10 cellular contexts compared by ENCODE assay signal in the genomic region with DNA sequence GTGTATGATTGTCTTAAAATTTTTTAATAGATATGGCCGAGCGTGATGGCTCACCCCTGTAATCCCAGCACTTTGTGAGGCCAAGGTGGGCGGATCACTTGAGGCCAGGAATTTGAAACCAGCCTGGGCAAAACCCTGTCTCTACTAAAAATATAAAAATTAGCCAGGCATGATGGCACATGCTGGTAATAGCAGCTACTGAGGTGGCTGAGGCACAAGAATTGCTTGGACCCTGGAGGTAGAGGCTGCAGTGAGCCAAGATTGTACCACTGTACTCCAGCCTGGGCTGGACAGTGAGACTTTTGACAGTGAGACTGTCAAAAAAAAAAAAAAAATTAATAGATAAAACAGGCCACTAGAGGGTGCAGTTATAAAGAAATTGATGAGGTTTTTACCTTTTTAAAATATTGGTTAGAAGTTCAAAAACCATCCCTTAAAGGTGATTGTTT. TPM values are rescaled to one million over a fixed set of nuclear protein-coding genes. Genes with fewer than 3 reads are reported as not detected.
DNase-seq lines count a peak whose midpoint lies in the region; ATAC-seq and TF ChIP-seq lines count a peak whose summit lies in the region.
"Had no signal": no experiment of that assay in that cellular context is flagged by ENCODE, and none has a peak within 500 bp of the region (broad histone marks: within the 10 kb centered on the region; RNA-seq: fewer than 3 reads in every experiment).

No MANE protein-coding gene starts in this region.

- peaks cover 12% of the 10 kb centered on the region for H3F3A ChIP-seq in SK-N-SH (replicated peaks; ENCODE audit: insufficient read depth)

- in situ Hi-C loops in ACHN (cut with HindIII; ENCODE audit: low pct_ligation_motif_present, low pct_unique_long_range_greater_than_20kb, low sequenced_read_pairs) = no loop called here

- no peaks in the 10 kb centered on the region for H3K9me3 ChIP-seq in SK-N-SH
- H3K9me3 ChIP-seq: upper lobe of left lung had no signal

- H3K36me3 Mint-ChIP-seq in activated T-helper 2 cell treated with anti-CD3 and anti-CD28 coated beads, Interferon-gamma antibody, Interleukin-2, Interleukin-4, amounts not matched to agents 10 μg/mL and 5 μg/mL and 100 μg/mL, durations not matched to agents 14 hours and 24 hours and 36 hours (ENCODE audit: low read depth) = peaks cover 62% of the 10 kb centered on the region

- CTCF ChIA-PET in SK-N-SH (lab: Yijun Ruan, JAX) = interaction anchor here (0.7 to 11.3 kb wide), 25 partner anchors 9 to 436 kb away, joined by 3 to 120 read pairs (median 4); partner anchors contain the start of gene NOM1

- DNase-seq in ACHN = peak; percentile 48
- no peak for DNase-seq in GM12864 (ENCODE audit: low read depth)
- DNase-seq in SK-N-SH = no peak
- peak; percentile 15 for DNase-seq in iris pigment epithelial cell (ENCODE audit: low read depth)
- DNase-seq in activated T-helper 2 cell treated with anti-CD3 and anti-CD28 coated beads, Interferon-gamma antibody, Interleukin-2, Interleukin-4, amounts not matched to agents 10 μg/mL and 5 μg/mL and 100 μg/mL, durations not matched to agents 14 hours and 24 hours and 36 hours (ENCODE audit: low spot score) = no peak
- DNase-seq: nucleus accumbens, upper lobe of left lung had no signal

- intact Hi-C loops in activated T-helper 2 cell treated with anti-CD3 and anti-CD28 coated beads, Interferon-gamma antibody, Interleukin-2, Interleukin-4, amounts not matched to agents 10 μg/mL and 5 μg/mL and 100 μg/mL, durations not matched to agents 14 hours and 24 hours and 36 hours (cut with micrococcal nuclease) = no loop called here

- TF ChIP-seq CTCF in GM12864 (IDR thresholded peaks at IDR 0.05; ENCODE audit: low read depth, low read length, missing control alignments) (peak; percentile 23), SK-N-SH (IDR thresholded peaks at IDR 0.05) (peak; percentile 74)

- no peaks in the 10 kb centered on the region for H3K4me1 Mint-ChIP-seq in activated T-helper 2 cell treated with anti-CD3 and anti-CD28 coated beads, Interferon-gamma antibody, Interleukin-2, Interleukin-4, amounts not matched to agents 10 μg/mL and 5 μg/mL and 100 μg/mL, durations not matched to agents 14 hours and 24 hours and 36 hours (ENCODE audit: low read depth)

- no peak overlapping the region for H2AFZ ChIP-seq in SK-N-SH (ENCODE audit: low read depth)

- no peaks in the 10 kb centered on the region for H3K4me1 ChIP-seq in SK-N-SH (ENCODE audit: control insufficient read depth in 1 of 2, insufficient read depth in 2 of 2, low read depth in 1 of 2, low read length in 1 of 2)
- H3K4me1 ChIP-seq: upper lobe of left lung had no signal

- POLR2A ChIA-PET in SK-N-SH (lab: Yijun Ruan, JAX) = no interaction called here

- no peaks in the 10 kb centered on the region for H3K9me3 Mint-ChIP-seq in activated T-helper 2 cell treated with anti-CD3 and anti-CD28 coated beads, Interferon-gamma antibody, Interleukin-2, Interleukin-4, amounts not matched to agents 10 μg/mL and 5 μg/mL and 100 μg/mL, durations not matched to agents 14 hours and 24 hours and 36 hours

- H3K27ac ChIP-seq in SK-N-SH (ENCODE audit: low read depth in 2 of 2, low read length in 1 of 2) = no peak overlapping the region
- H3K27ac ChIP-seq: upper lobe of left lung had no signal

- peak; percentile 56 for TF ChIP-seq RAD21 in SK-N-SH (IDR thresholded peaks at IDR 0.05; ENCODE audit: low read length)

- no peak overlapping the region for H3K27ac Mint-ChIP-seq in activated T-helper 2 cell treated with anti-CD3 and anti-CD28 coated beads, Interferon-gamma antibody, Interleukin-2, Interleukin-4, amounts not matched to agents 10 μg/mL and 5 μg/mL and 100 μg/mL, durations not matched to agents 14 hours and 24 hours and 36 hours

- no peaks in the 10 kb centered on the region for H3K27me3 Mint-ChIP-seq in activated T-helper 2 cell treated with anti-CD3 and anti-CD28 coated beads, Interferon-gamma antibody, Interleukin-2, Interleukin-4, amounts not matched to agents 10 μg/mL and 5 μg/mL and 100 μg/mL, durations not matched to agents 14 hours and 24 hours and 36 hours (ENCODE audit: low read depth)

- no peak for ATAC-seq in GM21381 (IDR thresholded peaks at IDR 0.05; ENCODE audit: unreplicated experiment)
- ATAC-seq in GM21723 (IDR thresholded peaks at IDR 0.05; ENCODE audit: unreplicated experiment) = no peak
- no peak for ATAC-seq in GM18519 (IDR thresholded peaks at IDR 0.05; ENCODE audit: low FRiP score, unreplicated experiment)

- no peak overlapping the region for H3K4me2 ChIP-seq in SK-N-SH

- H3K9ac ChIP-seq in SK-N-SH = no peak overlapping the region

- no peak for TF ChIP-seq EP300 in SK-N-SH (IDR thresholded peaks at IDR 0.05; ENCODE audit: borderline replicate concordance in 1 of 2, low read depth in 1 of 2, low read length in 1 of 2)

- 0 out of 2 replicates have a peak, but pooled peaks cover 4% of the 10 kb centered on the region for H4K20me1 ChIP-seq in SK-N-SH (ENCODE audit: insufficient read depth)

- H3K79me2 ChIP-seq in SK-N-SH (ENCODE audit: insufficient read depth) = peaks cover 5% of the 10 kb centered on the region; the same call in 1 of the 2 replicates

- no peaks in the 10 kb centered on the region for H3K9me2 ChIP-seq in SK-N-SH

- H3K4me3 Mint-ChIP-seq in activated T-helper 2 cell treated with anti-CD3 and anti-CD28 coated beads, Interferon-gamma antibody, Interleukin-2, Interleukin-4, amounts not matched to agents 10 μg/mL and 5 μg/mL and 100 μg/mL, durations not matched to agents 14 hours and 24 hours and 36 hours (ENCODE audit: low read depth) = no peak overlapping the region

- 79% methylated on average over 3 of the region's 3 CpGs for WGBS in SK-N-SH (ENCODE audit: low lambda C conversion rate)

- H3K4me3 ChIP-seq in GM12864 (ENCODE audit: low read depth, low read length) = no peak overlapping the region
- H3K4me3 ChIP-seq in SK-N-SH (ENCODE audit: low read depth in 2 of 2, low read length in 1 of 2) = no peak overlapping the region
- H3K4me3 ChIP-seq: upper lobe of left lung had no signal

- H3K36me3 ChIP-seq in SK-N-SH (replicated peaks in 1 of 2; ENCODE audit: control insufficient read depth in 1 of 2, insufficient read depth in 2 of 2, low read length in 1 of 2) = peaks cover 48 to 57% of the 10 kb centered on the region in 2 experiments

- H3K27me3 ChIP-seq in SK-N-SH (ENCODE audit: insufficient read depth) = no peaks in the 10 kb centered on the region
- H3K27me3 ChIP-seq: upper lobe of left lung had no signal

TF ChIP-seq in SK-N-SH, 30 proteins besides CTCF, POLR2A, EP300 and RAD21:
- TF ChIP-seq ELF1 (IDR thresholded peaks at IDR 0.05) (no peak), RFX5 (IDR thresholded peaks at IDR 0.05; ENCODE audit: low read length) (no peak), USF1 (IDR thresholded peaks at IDR 0.05; ENCODE audit: borderline replicate concordance, low read depth) (no peak), MXI1 (IDR thresholded peaks at IDR 0.05; ENCODE audit: low read depth, low read length) (no peak), TCF12 (IDR thresholded peaks at IDR 0.05) (no peak), FOXJ3 (CRISPR knock-in tag; IDR thresholded peaks at IDR 0.05) (no peak)
TF ChIP-seq in SK-N-SH: peak in this region for 0.

RNA-seq across cellular contexts. Expression of gene NOM1, which starts 20.5 kb away (rescaled TPM):
- polyA plus RNA-seq in SK-N-SH (2012; rRNA removed) = 18.1 and 21.2 TPM in 2 replicates
- polyA plus RNA-seq in SK-N-SH (2012; cell fraction: cytosol; rRNA removed) = 9.9 and 11.3 TPM in 2 replicates
- 53.1 and 72.3 TPM in 2 replicates for polyA plus RNA-seq in SK-N-SH (2012; cell fraction: nucleus; rRNA removed)
- 46.7 and 47.2 TPM in 2 replicates for total RNA-seq in activated T-helper 2 cell treated with anti-CD3 and anti-CD28 coated beads, Interferon-gamma antibody, Interleukin-2, Interleukin-4, amounts not matched to agents 10 μg/mL and 5 μg/mL and 100 μg/mL, durations not matched to agents 14 hours and 24 hours and 36 hours

RNA-seq across cellular contexts. Expression of gene MNX1, which starts 40.5 kb away (rescaled TPM):
- not detected in 2 replicates for polyA plus RNA-seq in SK-N-SH (2012; rRNA removed)
- not detected in 2 replicates for polyA plus RNA-seq in SK-N-SH (2012; cell fraction: cytosol; rRNA removed)
- not detected in 2 replicates for polyA plus RNA-seq in SK-N-SH (2012; cell fraction: nucleus; rRNA removed)
- total RNA-seq in activated T-helper 2 cell treated with anti-CD3 and anti-CD28 coated beads, Interferon-gamma antibody, Interleukin-2, Interleukin-4, amounts not matched to agents 10 μg/mL and 5 μg/mL and 100 μg/mL, durations not matched to agents 14 hours and 24 hours and 36 hours = 0.09 TPM in 1 of 2 replicates, not detected in the other

Comparison
In these comparisons a context has a peak if more than half of its experiments do, and no peak if none do; other contexts are left out.
1. DNase-seq: peak in ACHN (single experiment) and iris pigment epithelial cell (single experiment); none in GM12864 (single experiment), SK-N-SH (single experiment) and activated T-helper 2 cell treated with anti-CD3 and anti-CD28 coated beads, Interferon-gamma antibody, Interleukin-2, Interleukin-4, amounts not matched to agents 10 μg/mL and 5 μg/mL and 100 μg/mL, durations not matched to agents 14 hours and 24 hours and 36 hours (single experiment).